21 cellular contexts compared by ENCODE assay signal in the genomic region with DNA sequence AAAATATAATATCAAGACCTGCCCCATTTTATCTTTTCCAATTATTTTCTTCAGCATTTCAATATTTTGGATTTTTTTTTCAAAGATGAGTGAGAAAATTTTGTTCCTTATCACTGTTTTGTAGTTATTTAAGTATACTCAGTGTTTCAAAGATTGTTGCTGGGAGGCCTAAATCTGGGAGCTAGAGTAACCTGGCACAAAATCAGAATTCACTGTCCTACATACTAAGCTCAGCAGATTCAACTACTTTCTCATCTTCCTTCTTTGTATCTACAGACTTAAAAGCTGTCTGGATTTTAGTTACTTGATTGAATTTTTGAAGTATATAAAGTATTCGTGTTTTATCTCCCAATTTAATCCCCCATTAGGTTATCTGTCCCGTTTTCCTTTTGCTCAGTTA.
"Had no signal": no experiment of that assay in that cellular context is flagged by ENCODE, and none has a peak within 500 bp of the region (broad histone marks: within the 10 kb centered on the region; RNA-seq: fewer than 3 reads in every experiment).

No MANE protein-coding gene starts in this region.

- H3K36me3 ChIP-seq: neural progenitor cell, prostate gland had no signal

- H3K9me3 ChIP-seq: gastrocnemius medialis, left lung, lower lobe of right lung, prostate gland, sigmoid colon, testis, tibial artery had no signal

- H3K27me3 ChIP-seq: gastrocnemius medialis, hepatocyte, left lung, neural progenitor cell, sigmoid colon, testis, tibial artery had no signal

- H3K4me2 ChIP-seq: hepatocyte, neural progenitor cell had no signal

- H3K79me2 ChIP-seq: hepatocyte had no signal

- H3K27me3 Mint-ChIP-seq: naive thymus-derived CD4-positive, alpha-beta T cell; stimulated activated memory B cell treated with anti-CD40 and anti-IgM and Interleukin-4, amounts not matched to agents 10 μg/mL and 1 μg/mL and 100 μg/mL, for 72 hours; type B pancreatic cell had no signal

- DNase-seq: cortex of kidney; gastrocnemius medialis; head of caudate nucleus; left cardiac atrium; left lung; lower lobe of right lung; naive thymus-derived CD4-positive, alpha-beta T cell; sigmoid colon; stimulated activated CD4-positive, alpha-beta T cell treated with anti-CD3 and anti-CD28 coated beads, Interleukin-2, amount 100 ng/mL, for 24 hours; stimulated activated CD4-positive, alpha-beta T cell treated with anti-CD3 and anti-CD28 coated beads, Interleukin-4, amount 100 ng/mL, for 24 hours; stimulated activated naive CD8-positive, alpha-beta T cell treated with anti-CD3 and anti-CD28 coated beads, Interleukin-15, Interleukin-2, amounts not matched to agents 100 U/mL and 50 U/mL, for 24 hours; substantia nigra; testis; tibial artery had no signal

- H3K27ac ChIP-seq: gastrocnemius medialis, hepatocyte, left lung, lower lobe of right lung, neural progenitor cell, prostate gland, sigmoid colon, testis, tibial artery had no signal

- H3K4me3 Mint-ChIP-seq: mesothelial cell of epicardium; naive thymus-derived CD4-positive, alpha-beta T cell; nephron; neural progenitor cell; stimulated activated memory B cell treated with anti-CD40 and anti-IgM and Interleukin-4, amounts not matched to agents 10 μg/mL and 1 μg/mL and 100 μg/mL, for 72 hours; type B pancreatic cell had no signal

- H3K4me3 ChIP-seq: gastrocnemius medialis, hepatocyte, left lung, lower lobe of right lung, neural progenitor cell, prostate gland, sigmoid colon, testis, tibial artery had no signal

- ATAC-seq: gastrocnemius medialis; left lung; lower lobe of right lung; naive thymus-derived CD4-positive, alpha-beta T cell; stimulated activated memory B cell treated with anti-CD40 and anti-IgM and Interleukin-4, amounts not matched to agents 10 μg/mL and 1 μg/mL and 100 μg/mL, for 72 hours; stimulated activated naive CD8-positive, alpha-beta T cell treated with anti-CD3 and anti-CD28 coated beads, Interleukin-15, Interleukin-2, amounts not matched to agents 100 U/mL and 50 U/mL, for 24 hours had no signal

- H3K27ac Mint-ChIP-seq: mesothelial cell of epicardium; nephron; neural progenitor cell; stimulated activated memory B cell treated with anti-CD40 and anti-IgM and Interleukin-4, amounts not matched to agents 10 μg/mL and 1 μg/mL and 100 μg/mL, for 72 hours; type B pancreatic cell had no signal

- H3K9me3 Mint-ChIP-seq: mesothelial cell of epicardium; naive thymus-derived CD4-positive, alpha-beta T cell; nephron; neural progenitor cell; stimulated activated memory B cell treated with anti-CD40 and anti-IgM and Interleukin-4, amounts not matched to agents 10 μg/mL and 1 μg/mL and 100 μg/mL, for 72 hours; type B pancreatic cell had no signal

- H3K9ac ChIP-seq: neural progenitor cell had no signal

- H3K4me1 Mint-ChIP-seq: nephron; neural progenitor cell; stimulated activated memory B cell treated with anti-CD40 and anti-IgM and Interleukin-4, amounts not matched to agents 10 μg/mL and 1 μg/mL and 100 μg/mL, for 72 hours had no signal

- H2AFZ ChIP-seq: hepatocyte, neural progenitor cell had no signal

- H3K4me1 ChIP-seq: gastrocnemius medialis, left lung, lower lobe of right lung, neural progenitor cell, prostate gland, sigmoid colon, testis, tibial artery had no signal
